25 cellular contexts compared by ENCODE assay signal in genomic region chr1:234512376-234512965, GRCh38. TPM values are rescaled to one million over a fixed set of nuclear protein-coding genes. Genes with fewer than 3 reads are reported as not detected.
DNase-seq lines count a peak whose midpoint lies in the region; ATAC-seq, FAIRE-seq and TF ChIP-seq lines count a peak whose summit lies in the region.
"Had no signal": no experiment of that assay in that cellular context is flagged by ENCODE, and none has a peak within 500 bp of the region (broad histone marks: within the 10 kb centered on the region; RNA-seq: fewer than 3 reads in every experiment).

No MANE protein-coding gene starts in this region.

- H3K9ac ChIP-seq in K562 (ENCODE audit: insufficient read depth in 1 of 2, low read depth in 2 of 2, low read length in 2 of 2) (no peak overlapping the region; a peak in 1 of 4 replicates), smooth muscle cell (ENCODE audit: low read depth) (no peak overlapping the region)

- no peaks in the 10 kb centered on the region for H3K9me3 ChIP-seq in K562 (replicated peaks; ENCODE audit: control insufficient read depth, insufficient read depth, low read depth, low read length)
- H3K9me3 ChIP-seq in smooth muscle cell (replicated peaks; ENCODE audit: low read depth) = no peaks in the 10 kb centered on the region
- H3K9me3 ChIP-seq in transverse colon = no peaks in the 10 kb centered on the region
- H3K9me3 ChIP-seq: heart left ventricle, sigmoid colon, SJSA1, thoracic aorta had no signal

- no peak for TF ChIP-seq EP300 in K562 (IDR thresholded peaks at IDR 0.05; ENCODE audit: low read length)
- no peak for TF ChIP-seq EP300 in transverse colon (IDR thresholded peaks at IDR 0.05; ENCODE audit: low read depth)

- H3K79me2 ChIP-seq in K562 (ENCODE audit: control insufficient read depth, insufficient read depth, low read length) = no peaks in the 10 kb centered on the region
- no peaks in the 10 kb centered on the region for H3K79me2 ChIP-seq in smooth muscle cell (ENCODE audit: low read depth)

- intact Hi-C loops in K562 (cut with micrococcal nuclease) (no loop called here), transverse colon (cut with DNase I; ENCODE audit: low total_unique reads) (no loop called here)

- H3K36me3 ChIP-seq in K562 (ENCODE audit: control insufficient read depth, insufficient read depth, low read length) = no peaks in the 10 kb centered on the region
- H3K36me3 ChIP-seq in smooth muscle cell (ENCODE audit: low read depth) = no peaks in the 10 kb centered on the region
- no peaks in the 10 kb centered on the region for H3K36me3 ChIP-seq in transverse colon
- H3K36me3 ChIP-seq: heart left ventricle, sigmoid colon, SJSA1, thoracic aorta had no signal

- CTCF ChIA-PET in K562 (lab: Yijun Ruan, JAX; ENCODE audit: low intra/inter-chr PET ratio) = interaction anchor here (0.6 kb wide), 1 partner anchor 187 kb away, joined by 3 read pairs; no protein-coding TSS in a partner anchor

- TF ChIP-seq CTCF in K562 (IDR thresholded peaks at IDR 0.05 in 2 of 3, conservative IDR thresholded peaks at IDR 0.05 in 1 of 3; ENCODE audit: insufficient read depth in 2 of 3, low read depth in 1 of 3, low read length in 3 of 3) (no peak), smooth muscle cell (IDR thresholded peaks at IDR 0.05; ENCODE audit: borderline replicate concordance, insufficient read depth, poor library complexity, severe bottlenecking) (no peak), transverse colon (IDR thresholded peaks at IDR 0.05) (no peak)

- H3K27ac ChIP-seq in K562 (ENCODE audit: extremely low read depth, low read depth, low read length) (no peak overlapping the region), smooth muscle cell (ENCODE audit: low read depth) (no peak overlapping the region), transverse colon (no peak overlapping the region)
- H3K27ac ChIP-seq: 22Rv1, dorsolateral prefrontal cortex, sigmoid colon, SJSA1, thoracic aorta, VCaP had no signal

- FAIRE-seq in K562 (lab: Jason Lieb, UNC) (peak; percentile 46), GM12892 (lab: Jason Lieb, UNC) (no peak)
- FAIRE-seq: bronchial epithelial cell, GM19239, keratinocyte had no signal

- H3K9me1 ChIP-seq in K562 (ENCODE audit: control insufficient read depth, insufficient read depth, low read length) = no peaks in the 10 kb centered on the region

- H3K4me3 ChIP-seq in K562 = no peak overlapping the region
- no peak overlapping the region for H3K4me3 ChIP-seq in smooth muscle cell
- no peak overlapping the region for H3K4me3 ChIP-seq in transverse colon
- H3K4me3 ChIP-seq: dorsolateral prefrontal cortex, sigmoid colon, SJSA1, thoracic aorta had no signal

- no TSS peak for BruUV-seq in K562 (replicated peaks; lab: Mats Ljungman, UMichigan)

- DNase-seq in SIG-M5 treated with dmso at 0.1 percent for 504 hours (lab: John Stamatoyannopoulos, UW; ENCODE audit: unreplicated experiment) = peak; percentile 71
- no peak for DNase-seq in SIG-M5 (lab: John Stamatoyannopoulos, UW)
- DNase-seq in NOMO-1 treated with DMSO at 0.1 percent for 48 hours (lab: John Stamatoyannopoulos, UW; ENCODE audit: unreplicated experiment) = peak; percentile 76
- DNase-seq in K562 (ENCODE audit: extremely low read depth in 1 of 4, low spot score in 3 of 4) = peak in 2 of 4 experiments; percentile 43 to 66
- no peak for DNase-seq in smooth muscle cell (lab: John Stamatoyannopoulos, UW; ENCODE audit: unreplicated experiment)
- DNase-seq in transverse colon = no peak
- DNase-seq in SW480 (ENCODE audit: low spot score) = no peak
- DNase-seq in GM12892 (ENCODE audit: insufficient read length) = no peak
- DNase-seq: activated naive CD8-positive, alpha-beta T cell treated with anti-CD3 and anti-CD28 coated beads, Interleukin-2, amount 50 U/mL, for 24 hours; DMS79; dorsolateral prefrontal cortex; heart left ventricle; midbrain; NCI-H1105 treated with DMSO at 0.1 percent for 48 hours; NCI-H2171; occipital lobe; sigmoid colon; stimulated activated CD4-positive, alpha-beta T cell treated with anti-CD3 and anti-CD28 coated beads, Interleukin-2, amount 100 ng/mL, for 48 hours had no signal

- 15% methylated on average over 8 of the region's 8 CpGs for WGBS in K562 (ENCODE audit: insufficient coverage, low coverage, missing lambda C conversion rate)
- WGBS in smooth muscle cell (ENCODE audit: low lambda C conversion rate) = 58% methylated on average over 8 of the region's 8 CpGs
- 57 to 68% methylated on average over 6 to 8 of the region's 8 CpGs for WGBS in transverse colon (ENCODE audit: low coverage in 1 of 2), 2 donors

- TF ChIP-seq RAD21 in K562 (CRISPR knock-in tag; conservative IDR thresholded peaks at IDR 0.05 in 1 of 2, IDR thresholded peaks at IDR 0.05 in 1 of 2) = no peak

- in situ Hi-C loops in K562 (cut with MboI) (no loop called here), transverse colon (cut with MboI; ENCODE audit: low pct_ligation_motif_present in 1 of 4, low pct_unique_long_range_greater_than_20kb in 1 of 4, low sequenced_read_pairs in 3 of 4) (no loop called here)

- POLR2A ChIA-PET in K562 (lab: Yijun Ruan, JAX) = no interaction called here

- H3K4me1 ChIP-seq in K562 (replicated peaks in 1 of 2; ENCODE audit: control insufficient read depth in 2 of 2, insufficient read depth in 2 of 2, low read length in 2 of 2) (peaks cover 5 to 19% of the 10 kb centered on the region in 2 experiments; a peak in 4 of 5 replicates), smooth muscle cell (ENCODE audit: low read depth) (peaks cover 8% of the 10 kb centered on the region), transverse colon (peaks cover 0 to 11% (median 3%) of the 10 kb centered on the region in 4 donors)

- H3F3A ChIP-seq in smooth muscle cell (ENCODE audit: low read depth) = peaks cover 7% of the 10 kb centered on the region

- H3K27me3 ChIP-seq in K562 (ENCODE audit: control insufficient read depth in 2 of 2, insufficient read depth in 2 of 2, low read length in 2 of 2) = no peaks in the 10 kb centered on the region
- H3K27me3 ChIP-seq in smooth muscle cell (ENCODE audit: low read depth) = no peaks in the 10 kb centered on the region
- H3K27me3 ChIP-seq in transverse colon = no peaks in the 10 kb centered on the region
- H3K27me3 ChIP-seq: dorsolateral prefrontal cortex, heart left ventricle, sigmoid colon, SJSA1 had no signal

- H2AFZ ChIP-seq in K562 (ENCODE audit: low read depth, low read length) (peak overlapping the region; percentile 84), smooth muscle cell (ENCODE audit: low read depth) (peak overlapping the region; percentile 39)

- TF ChIP-seq POLR2A in K562 (conservative IDR thresholded peaks at IDR 0.05) = no peak
- TF ChIP-seq POLR2A in transverse colon (IDR thresholded peaks at IDR 0.05) = no peak
- no peak for TF ChIP-seq POLR2A in GM12892 (IDR thresholded peaks at IDR 0.05; ENCODE audit: low read depth, low read length)

- H3K4me2 ChIP-seq in K562 (ENCODE audit: insufficient read depth, low read length) = peak overlapping the region; percentile 45; the same call in 1 of the 2 replicates
- H3K4me2 ChIP-seq in smooth muscle cell = no peak overlapping the region

- H4K20me1 ChIP-seq in K562 (replicated peaks; ENCODE audit: control insufficient read depth, insufficient read depth, low read length) (no peaks in the 10 kb centered on the region), smooth muscle cell (ENCODE audit: low read depth) (no peaks in the 10 kb centered on the region)

- peak; percentile 86 for ATAC-seq in K562
- ATAC-seq: activated naive CD8-positive, alpha-beta T cell treated with anti-CD3 and anti-CD28 coated beads, Interleukin-2, amount 50 U/mL, for 24 hours had no signal

TF ChIP-seq in K562, 482 proteins besides CTCF, POLR2A, EP300 and RAD21 (continues in another document):
- TF ChIP-seq NCOA6 (IDR thresholded peaks at IDR 0.05) = no peak
- TF ChIP-seq, protein P1, sequence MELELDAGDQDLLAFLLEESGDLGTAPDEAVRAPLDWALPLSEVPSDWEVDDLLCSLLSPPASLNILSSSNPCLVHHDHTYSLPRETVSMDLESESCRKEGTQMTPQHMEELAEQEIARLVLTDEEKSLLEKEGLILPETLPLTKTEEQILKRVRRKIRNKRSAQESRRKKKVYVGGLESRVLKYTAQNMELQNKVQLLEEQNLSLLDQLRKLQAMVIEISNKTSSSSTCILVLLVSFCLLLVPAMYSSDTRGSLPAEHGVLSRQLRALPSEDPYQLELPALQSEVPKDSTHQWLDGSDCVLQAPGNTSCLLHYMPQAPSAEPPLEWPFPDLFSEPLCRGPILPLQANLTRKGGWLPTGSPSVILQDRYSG (tag; conservative IDR thresholded peaks at IDR 0.05; ENCODE audit: low read depth) = 0 out of 2 replicates have a peak, but pooled peaks have one; percentile 24
- TF ChIP-seq CHD1 (IDR thresholded peaks at IDR 0.05; ENCODE audit: low read length) = no peak

RNA-seq across cellular contexts. Expression of gene TARBP1, which starts 33.5 kb away (rescaled TPM):
- 26.2 and 82.6 TPM in 2 replicates for total RNA-seq in K562 (2011; cell fraction: chromatin; rRNA removed; ENCODE audit: low replicate concordance)
- 15.0 and 20.9 TPM in 2 replicates for total RNA-seq in K562 (2011; cell fraction: nucleolus; rRNA removed)
- 28.7 and 45.3 TPM in 2 replicates for total RNA-seq in K562 (2011; cell fraction: nucleoplasm; rRNA removed)
- total RNA-seq in K562 (2014; rRNA removed) (15.3 and 16.1 TPM in 2 replicates), K562 (2014; rRNA removed; fragmentation: Illumina TruSeq; extraction: Trizol) (25.0 and 28.0 TPM in 2 replicates), K562 (2015; rRNA removed; fragmentation: Illumina TruSeq; extraction: Trizol) (23.1 and 26.5 TPM in 2 replicates), K562 (2021) (15.6 and 18.6 TPM in 2 replicates), smooth muscle cell (28.9 and 35.6 TPM in 2 replicates), transverse colon (10 to 100 TPM; 19.9 to 44.4 (median 27.6) TPM)
- polyA plus RNA-seq in K562 (2011; rRNA removed) (48.0 and 66.5 TPM in 2 replicates), K562 (2014; fragmentation: Illumina TruSeq; extraction: Trizol) (20.5 and 22.9 TPM in 2 replicates), K562 (2014; fragmentation: Nextera tagmentation; extraction: Ambion mirVana) (10 to 100 TPM in 1 of 2 experiments, 1 to 10 TPM in 1; 8.8 to 10.4 TPM), K562 (2014; rRNA removed) (24.3 and 29.5 TPM in 2 replicates), smooth muscle cell (6.1 and 7.8 TPM in 2 replicates)
- 12.4 and 31.8 TPM in 2 replicates for polyA plus RNA-seq in K562 (2011; cell fraction: cytosol; rRNA removed)
- 84.2 and 119 TPM in 2 replicates for polyA plus RNA-seq in K562 (2011; cell fraction: nucleus; rRNA removed)
- 14.6 and 30.8 TPM in 2 replicates for polyA plus RNA-seq in K562 (2012)
- polyA minus RNA-seq in K562 (2011; rRNA and poly(A)+ RNA removed) = 27.7 and 45.5 TPM in 2 replicates
- polyA minus RNA-seq in K562 (2011; cell fraction: cytosol; rRNA and poly(A)+ RNA removed) = 10.1 and 19.2 TPM in 2 replicates
- polyA minus RNA-seq in K562 (2011; cell fraction: nucleus; rRNA and poly(A)+ RNA removed) = 19.0 and 38.9 TPM in 2 replicates
- polyA plus RNA-seq in GM12892 (2012; ENCODE audit: missing spikeins) = 66.3 TPM

Comparison
In these comparisons a context has a peak if more than half of its experiments do, and no peak if none do; other contexts are left out.
1. DNase-seq: peak in SIG-M5 treated with dmso at 0.1 percent for 504 hours (single experiment) and NOMO-1 treated with DMSO at 0.1 percent for 48 hours (single experiment); none in SIG-M5 (single experiment), smooth muscle cell (single experiment), transverse colon (single experiment), SW480 (single experiment) and GM12892 (single experiment).